In the genomic region with DNA sequence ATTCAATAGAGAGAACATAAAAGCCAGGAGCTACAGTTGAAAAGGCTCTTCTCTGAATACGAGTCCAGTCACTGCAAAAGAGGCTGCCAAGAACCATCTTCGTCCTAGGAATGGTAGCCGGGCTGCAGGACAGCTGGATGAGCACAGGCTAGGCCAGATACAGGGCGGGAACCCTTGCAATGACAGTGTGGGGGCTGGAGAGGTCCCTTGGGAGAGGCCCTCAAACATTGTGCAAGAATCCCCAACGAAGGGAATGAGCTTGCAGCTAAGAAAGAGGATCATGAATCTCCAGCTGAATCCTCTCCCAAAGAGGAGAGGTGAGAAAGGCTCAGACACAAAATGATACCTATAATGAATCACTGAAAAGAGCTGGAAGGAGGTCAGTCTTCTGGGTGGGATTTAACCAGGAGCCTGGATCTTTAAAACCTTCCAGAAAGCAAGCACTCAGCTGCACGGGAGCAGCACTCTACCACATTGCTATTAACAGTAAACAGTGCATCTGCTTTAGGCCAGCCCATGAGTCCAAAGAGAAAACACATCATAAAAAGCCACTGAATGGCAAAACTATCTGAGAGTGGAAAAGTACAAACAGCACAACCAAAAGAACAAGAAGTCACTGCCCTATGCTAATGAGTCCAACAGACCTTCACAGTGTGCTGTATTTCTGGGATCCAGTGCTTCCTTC, we compare ENCODE assay signal across 14 cellular contexts.
A peak's percentile ranks its signal among the peaks of the same experiment; 100 is the strongest.
DNase-seq lines count a peak whose midpoint lies in the region; ATAC-seq and TF ChIP-seq lines count a peak whose summit lies in the region.
"Had no signal": no experiment of that assay in that cellular context is flagged by ENCODE, and none has a peak within 500 bp of the region (broad histone marks: within the 10 kb centered on the region; RNA-seq: fewer than 3 reads in every experiment).

No MANE protein-coding gene starts in this region.

- H3K9me3 Mint-ChIP-seq in stimulated activated naive CD8-positive, alpha-beta T cell treated with anti-CD3 and anti-CD28 coated beads, Interleukin-15, amount 100 ng/mL, for 72 hours: no peaks in the 10 kb centered on the region
- H3K9me3 Mint-ChIP-seq: activated T-helper 2 cell treated with anti-CD3 and anti-CD28 coated beads, Interferon-gamma antibody, Interleukin-2, Interleukin-4, amounts not matched to agents 10 μg/mL and 5 μg/mL and 100 μg/mL, durations not matched to agents 14 hours and 24 hours and 36 hours had no signal

- DNase-seq in GM03348 (ENCODE audit: low spot score) (peak; percentile 73), cardiac fibroblast (ENCODE audit: low read depth in 2 of 2) (peak; percentile 13 to 69), iris pigment epithelial cell (ENCODE audit: low read depth) (peak; percentile 33), skeletal muscle cell (ENCODE audit: low read depth) (peak; percentile 32), NCI-H2227 treated with DMSO at 0.1 percent for 48 hours (lab: John Stamatoyannopoulos, UW) (no peak), HuH-7.5 (ENCODE audit: low spot score) (no peak)
- DNase-seq in stimulated activated naive CD8-positive, alpha-beta T cell treated with anti-CD3 and anti-CD28 coated beads, Interleukin-15, amount 100 ng/mL, for 72 hours: no peak
- DNase-seq: activated CD4-positive, CD25-positive, alpha-beta regulatory T cell treated with anti-CD3 and anti-CD28 coated beads, Interleukin-2, amount 50 U/mL, for 72 hours; CD4-positive, alpha-beta memory T cell; NCI-H526 treated with DMSO at 0.1 percent for 48 hours; stimulated activated naive CD8-positive, alpha-beta T cell treated with anti-CD3 and anti-CD28 coated beads, Interleukin-15, Interleukin-2, amounts not matched to agents 100 U/mL and 50 U/mL, for 24 hours had no signal

- H3K4me1 Mint-ChIP-seq in stimulated activated naive CD8-positive, alpha-beta T cell treated with anti-CD3 and anti-CD28 coated beads, Interleukin-15, amount 100 ng/mL, for 72 hours: peaks cover 12% of the 10 kb centered on the region
- H3K4me1 Mint-ChIP-seq: CD4-positive, alpha-beta memory T cell had no signal

- H3K4me3 ChIP-seq in cardiac fibroblast (replicated peaks in 1 of 2; ENCODE audit: low read depth in 2 of 2, low read length in 2 of 2) (no peak overlapping the region), skeletal muscle cell (ENCODE audit: low read depth, low read length) (no peak overlapping the region)
- H3K4me3 ChIP-seq: SJSA1 had no signal

- TF ChIP-seq CTCF in cardiac fibroblast (IDR thresholded peaks at IDR 0.05; ENCODE audit: low read depth, low read length): no peak

- H3K27me3 Mint-ChIP-seq in stimulated activated naive CD8-positive, alpha-beta T cell treated with anti-CD3 and anti-CD28 coated beads, Interleukin-15, amount 100 ng/mL, for 72 hours: peaks cover 9% of the 10 kb centered on the region
- H3K27me3 Mint-ChIP-seq: CD4-positive, alpha-beta memory T cell had no signal

- no peak overlapping the region for H3K27ac Mint-ChIP-seq in stimulated activated naive CD8-positive, alpha-beta T cell treated with anti-CD3 and anti-CD28 coated beads, Interleukin-15, amount 100 ng/mL, for 72 hours
- H3K27ac Mint-ChIP-seq: activated T-helper 2 cell treated with anti-CD3 and anti-CD28 coated beads, Interferon-gamma antibody, Interleukin-2, Interleukin-4, amounts not matched to agents 10 μg/mL and 5 μg/mL and 100 μg/mL, durations not matched to agents 14 hours and 24 hours and 36 hours; CD4-positive, alpha-beta memory T cell had no signal

- ATAC-seq in HG03442 (IDR thresholded peaks at IDR 0.05; ENCODE audit: unreplicated experiment): no peak
- no peak for ATAC-seq in stimulated activated naive CD8-positive, alpha-beta T cell treated with anti-CD3 and anti-CD28 coated beads, Interleukin-15, amount 100 ng/mL, for 72 hours
- ATAC-seq: stimulated activated naive CD8-positive, alpha-beta T cell treated with anti-CD3 and anti-CD28 coated beads, Interleukin-15, Interleukin-2, amounts not matched to agents 100 U/mL and 50 U/mL, for 24 hours had no signal

- H3K4me3 Mint-ChIP-seq in stimulated activated naive CD8-positive, alpha-beta T cell treated with anti-CD3 and anti-CD28 coated beads, Interleukin-15, amount 100 ng/mL, for 72 hours: no peak overlapping the region
- H3K4me3 Mint-ChIP-seq: CD4-positive, alpha-beta memory T cell had no signal

Comparison
In these comparisons a context has a peak if more than half of its experiments do, and no peak if none do; other contexts are left out.
1. DNase-seq: peak in GM03348 (single experiment), cardiac fibroblast (2 of 2), iris pigment epithelial cell (single experiment) and skeletal muscle cell (single experiment); none in stimulated activated naive CD8-positive, alpha-beta T cell treated with anti-CD3 and anti-CD28 coated beads, Interleukin-15, amount 100 ng/mL, for 72 hours (0 of 2), NCI-H2227 treated with DMSO at 0.1 percent for 48 hours (single experiment) and HuH-7.5 (single experiment).